ENCODE assay signal across 20 cellular contexts in genomic region chr4:99219479-99219878, GRCh38. TPM values are rescaled to one million over a fixed set of nuclear protein-coding genes. Genes with fewer than 3 reads are reported as not detected.
A peak's percentile ranks its signal among the peaks of the same experiment; 100 is the strongest.
DNase-seq lines count a peak whose midpoint lies in the region; ATAC-seq and TF ChIP-seq lines count a peak whose summit lies in the region.
"Had no signal": no experiment of that assay in that cellular context is flagged by ENCODE, and none has a peak within 500 bp of the region (broad histone marks: within the 10 kb centered on the region; RNA-seq: fewer than 3 reads in every experiment).

No MANE protein-coding gene starts in this region.

- H3K9me2 ChIP-seq in MM.1S (replicated peaks; ENCODE audit: insufficient read depth, low read length) = no peaks in the 10 kb centered on the region

- no peak overlapping the region for H3K4me3 ChIP-seq in MM.1S (ENCODE audit: low read length)
- H3K4me3 ChIP-seq in transverse colon = peak overlapping the region in 1 of 4 donors; percentile 32
- H3K4me3 ChIP-seq: SJCRH30, testis had no signal

- DNase-seq in DMS53 (lab: John Stamatoyannopoulos, UW) (peak; percentile 2), DMS53 treated with DMSO at 0.1 percent for 48 hours (lab: John Stamatoyannopoulos, UW; ENCODE audit: unreplicated experiment) (no peak), MM.1S (peak; percentile 33), transverse colon (no peak), NCI-H446 treated with DMSO at 0.1 percent for 48 hours (lab: John Stamatoyannopoulos, UW) (no peak)
- DNase-seq: activated CD8-positive, alpha-beta T cell treated with anti-CD3 and anti-CD28 coated beads for 36 hours; CD4-positive, alpha-beta T cell; GDM1; H9; NCI-H2029; SJCRH30; testis had no signal

- no peak for TF ChIP-seq CTCF in MM.1S (IDR thresholded peaks at IDR 0.05; ENCODE audit: low read length)
- no peak for TF ChIP-seq CTCF in transverse colon (IDR thresholded peaks at IDR 0.05)

- H4K20me1 ChIP-seq in MM.1S (ENCODE audit: insufficient read depth, low read length) = no peaks in the 10 kb centered on the region

- H3K36me3 ChIP-seq in MM.1S (replicated peaks; ENCODE audit: insufficient read depth, low read length) (no peaks in the 10 kb centered on the region), transverse colon (no peaks in the 10 kb centered on the region)
- H3K36me3 ChIP-seq: SJCRH30 had no signal

- H3K27ac ChIP-seq in MM.1S (ENCODE audit: low read length) = no peak overlapping the region
- H3K27ac ChIP-seq in transverse colon = peak overlapping the region; percentile 59 to 76 (median 72)
- H3K27ac ChIP-seq: 22Rv1, SJCRH30, testis had no signal

- no peaks in the 10 kb centered on the region for H3K79me2 ChIP-seq in MM.1S (ENCODE audit: low read length)

- in situ Hi-C loops in transverse colon (cut with MboI; ENCODE audit: low pct_ligation_motif_present in 1 of 4, low pct_unique_long_range_greater_than_20kb in 1 of 4, low sequenced_read_pairs in 3 of 4) = no loop called here

- no peak overlapping the region for H3K9ac ChIP-seq in MM.1S (ENCODE audit: low read length)

- TF ChIP-seq EP300 in transverse colon (IDR thresholded peaks at IDR 0.05; ENCODE audit: low read depth) = no peak

- no peaks in the 10 kb centered on the region for H3K9me3 ChIP-seq in MM.1S (replicated peaks; ENCODE audit: insufficient read depth, low read length)
- no peaks in the 10 kb centered on the region for H3K9me3 ChIP-seq in transverse colon
- H3K9me3 ChIP-seq: SJCRH30, testis had no signal

- no peak overlapping the region for H3K4me2 ChIP-seq in MM.1S (ENCODE audit: low read depth, low read length)

- no peak for TF ChIP-seq POLR2A in transverse colon (IDR thresholded peaks at IDR 0.05)

- H3K4me1 ChIP-seq in MM.1S (ENCODE audit: low read length) (no peaks in the 10 kb centered on the region), transverse colon (peaks cover 8 to 31% (median 14%) of the 10 kb centered on the region in 4 donors)
- H3K4me1 ChIP-seq: SJCRH30, testis had no signal

- H2AFZ ChIP-seq in MM.1S (ENCODE audit: low read length) = no peak overlapping the region

- ATAC-seq in HG02943 (IDR thresholded peaks at IDR 0.05; ENCODE audit: low read depth, unreplicated experiment) (peak; percentile 80), GM19324 (IDR thresholded peaks at IDR 0.05; ENCODE audit: low FRiP score, unreplicated experiment) (no peak), GM18520 (IDR thresholded peaks at IDR 0.05; ENCODE audit: unreplicated experiment) (no peak)
- ATAC-seq: activated CD8-positive, alpha-beta T cell treated with anti-CD3 and anti-CD28 coated beads for 36 hours had no signal

- H3K27me3 ChIP-seq in MM.1S (replicated peaks; ENCODE audit: insufficient read depth, low read length) = no peaks in the 10 kb centered on the region
- no peaks in the 10 kb centered on the region for H3K27me3 ChIP-seq in transverse colon
- H3K27me3 ChIP-seq: SJCRH30, testis had no signal

- H3F3A ChIP-seq in MM.1S (ENCODE audit: insufficient read depth, low read length) = no peaks in the 10 kb centered on the region

- 40 to 43% methylated on average over 1 of the region's 1 CpG for WGBS in transverse colon (ENCODE audit: low coverage in 1 of 2), 2 donors

- intact Hi-C loops in transverse colon (cut with DNase I; ENCODE audit: low total_unique reads) = no loop called here

RNA-seq across cellular contexts. Expression of gene ADH6, which starts 0.4 kb away (rescaled TPM):
- total RNA-seq in transverse colon = 10 to 100 TPM in 2 of 4 donors, 1 to 10 TPM in 2; 2.0 to 15.2 (median 8.6) TPM
- total RNA-seq: activated CD8-positive, alpha-beta T cell treated with anti-CD3 and anti-CD28 coated beads for 36 hours; activated T-helper 2 cell treated with anti-CD3 and anti-CD28 coated beads, Interferon-gamma antibody, Interleukin-2, Interleukin-4, amounts not matched to agents 10 μg/mL and 5 μg/mL and 100 μg/mL, durations not matched to agents 14 hours and 24 hours and 36 hours; CD4-positive, alpha-beta T cell; fibroblast of villous mesenchyme; H9; LHCN-M2; posterior vena cava; SJCRH30 had no signal

Comparison
In these comparisons a context has a peak if more than half of its experiments do, and no peak if none do; other contexts are left out.
1. DNase-seq: peak in DMS53 (single experiment) and MM.1S (single experiment); none in DMS53 treated with DMSO at 0.1 percent for 48 hours (single experiment), transverse colon (single experiment) and NCI-H446 treated with DMSO at 0.1 percent for 48 hours (single experiment).